25 cellular contexts compared by ENCODE assay signal in genomic region chr5:129223178-129223577, GRCh38.
"Had no signal": no experiment of that assay in that cellular context is flagged by ENCODE, and none has a peak within 500 bp of the region (broad histone marks: within the 10 kb centered on the region; RNA-seq: fewer than 3 reads in every experiment).

No MANE protein-coding gene starts in this region.

- H3K27ac Mint-ChIP-seq: dendritic cell treated with granulocyte-macrophage colony-stimulating factor and Interleukin-4, amounts not matched to agents 40 ng/mL and 50 ng/mL, for 4 days; effector memory CD8-positive, alpha-beta T cell; endodermal cell had no signal

- ATAC-seq: effector memory CD8-positive, alpha-beta T cell; esophagus mucosa; foreskin keratinocyte; gastrocnemius medialis; gastroesophageal sphincter; heart left ventricle; heart right ventricle had no signal

- H3K9me3 ChIP-seq: colonic mucosa, esophagus muscularis mucosa, esophagus squamous epithelium, gastrocnemius medialis, gastroesophageal sphincter, heart left ventricle, heart right ventricle had no signal

- H3K4me3 Mint-ChIP-seq: dendritic cell treated with granulocyte-macrophage colony-stimulating factor and Interleukin-4, amounts not matched to agents 40 ng/mL and 50 ng/mL, for 4 days; effector memory CD8-positive, alpha-beta T cell; endodermal cell had no signal

- H3K9me3 Mint-ChIP-seq: endodermal cell had no signal

- H3K4me3 ChIP-seq: colonic mucosa, coronary artery, dorsolateral prefrontal cortex, esophagus muscularis mucosa, esophagus squamous epithelium, gastrocnemius medialis, gastroesophageal sphincter, heart left ventricle, heart right ventricle had no signal

- H3K27me3 Mint-ChIP-seq: dendritic cell treated with granulocyte-macrophage colony-stimulating factor and Interleukin-4, amounts not matched to agents 40 ng/mL and 50 ng/mL, for 4 days; effector memory CD8-positive, alpha-beta T cell had no signal

- H3K27ac ChIP-seq: colonic mucosa, coronary artery, dorsolateral prefrontal cortex, epithelial cell of prostate, esophagus muscularis mucosa, esophagus squamous epithelium, foreskin keratinocyte, gastrocnemius medialis, gastroesophageal sphincter, heart left ventricle, heart right ventricle had no signal

- H3K4me1 Mint-ChIP-seq: endodermal cell had no signal

- DNase-seq: colonic mucosa; cortex of kidney; dermis blood vessel endothelial cell; dorsolateral prefrontal cortex; effector CD4-positive, alpha-beta T cell; effector CD8-positive, alpha-beta T cell; effector memory CD4-positive, alpha-beta T cell; effector memory CD8-positive, alpha-beta T cell; endodermal cell; erythroblast; esophagus squamous epithelium; foreskin fibroblast; foreskin keratinocyte; foreskin melanocyte; gastrocnemius medialis; glutamatergic neuron; head of caudate nucleus; heart left ventricle; heart right ventricle had no signal

- H3K27me3 ChIP-seq: colonic mucosa, dorsolateral prefrontal cortex, esophagus muscularis mucosa, esophagus squamous epithelium, foreskin keratinocyte, gastrocnemius medialis, gastroesophageal sphincter, heart left ventricle, heart right ventricle had no signal

- H3K4me1 ChIP-seq: colonic mucosa, esophagus muscularis mucosa, esophagus squamous epithelium, foreskin keratinocyte, gastrocnemius medialis, gastroesophageal sphincter, heart left ventricle, heart right ventricle had no signal

- H3K36me3 ChIP-seq: colonic mucosa, esophagus muscularis mucosa, esophagus squamous epithelium, gastrocnemius medialis, gastroesophageal sphincter, heart left ventricle, heart right ventricle had no signal
